In the genomic region with DNA sequence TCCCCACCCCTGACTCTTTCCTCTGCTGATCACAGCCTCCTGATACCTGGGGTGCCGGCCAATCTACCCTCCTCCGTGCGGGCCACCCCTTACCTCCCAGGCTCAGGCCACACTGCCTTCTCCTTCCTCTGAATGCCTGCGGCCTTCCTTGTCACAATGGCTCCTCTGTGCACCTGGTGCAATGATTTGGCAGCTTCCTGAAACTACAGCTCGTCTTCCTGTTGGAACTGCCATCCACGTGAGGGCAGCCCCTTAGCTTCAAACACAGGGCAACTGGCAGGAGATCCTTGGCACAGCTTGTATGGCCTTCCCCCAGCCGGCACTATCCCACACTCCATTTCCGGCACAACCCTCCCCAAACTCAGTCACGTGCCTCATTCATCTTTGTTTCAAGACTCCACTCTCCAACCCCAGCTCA, we compare ENCODE assay signal across 12 cellular contexts.
DNase-seq lines count a peak whose midpoint lies in the region; ATAC-seq lines count a peak whose summit lies in the region.
"Had no signal": no experiment of that assay in that cellular context is flagged by ENCODE, and none has a peak within 500 bp of the region (broad histone marks: within the 10 kb centered on the region; RNA-seq: fewer than 3 reads in every experiment).

No MANE protein-coding gene starts in this region.

- DNase-seq in SK-MEL-5 (ENCODE audit: low read depth, low spot score) (peak; percentile 87), left ventricle myocardium superior (no peak), sciatic nerve (ENCODE audit: low spot score) (peak; percentile 63), NCI-H2196 treated with DMSO at 0.1 percent for 48 hours (lab: John Stamatoyannopoulos, UW; ENCODE audit: unreplicated experiment) (no peak), NCI-H2171 (lab: John Stamatoyannopoulos, UW) (no peak)
- DNase-seq in activated CD4-positive, CD25-positive, alpha-beta regulatory T cell (lab: John Stamatoyannopoulos, UW) = no peak
- DNase-seq: activated CD4-positive, alpha-beta T cell treated with anti-CD3 and anti-CD28 coated beads, Interleukin-2, amount 50 U/mL, for 48 hours; GF-D8; NCI-H1092; stimulated activated CD4-positive, alpha-beta T cell treated with anti-CD3 and anti-CD28 coated beads, Interleukin-4, amount 100 ng/mL, for 4 hours had no signal

- H3K27me3 ChIP-seq in BLaER1 treated with 17β-estradiol and CSF1 and Interleukin-3, amounts not matched to agents 10 nM and 100 nM = no peaks in the 10 kb centered on the region

- H3K36me3 ChIP-seq in BLaER1 treated with 17β-estradiol and CSF1 and Interleukin-3, amounts not matched to agents 10 nM and 100 nM = no peaks in the 10 kb centered on the region

- in situ Hi-C loops in SK-MEL-5 (cut with HindIII; ENCODE audit: low pct_unique_long_range_greater_than_20kb, low sequenced_read_pairs) = no loop called here

- H3K4me3 ChIP-seq in BLaER1 treated with 17β-estradiol and CSF1 and Interleukin-3, amounts not matched to agents 10 nM and 100 nM = peak overlapping the region in 3 of 10 experiments; percentile 23 to 39 (median 32); a peak in 3 of 20 replicates

- peak overlapping the region in 10 of 11 experiments; percentile 75 to 92 (median 87); a peak in 18 of 22 replicates for H3K27ac ChIP-seq in BLaER1 treated with 17β-estradiol and CSF1 and Interleukin-3, amounts not matched to agents 10 nM and 100 nM

- ATAC-seq in left ventricle myocardium superior = peak; percentile 6
- peak; percentile 55 for ATAC-seq in sciatic nerve
- no peak for ATAC-seq in HG03378 (IDR thresholded peaks at IDR 0.05; ENCODE audit: unreplicated experiment)

- H3K9ac ChIP-seq in BLaER1 treated with 17β-estradiol and CSF1 and Interleukin-3, amounts not matched to agents 10 nM and 100 nM = peak overlapping the region in 4 of 11 experiments; percentile 18 to 81 (median 54); a peak in 5 of 22 replicates

- H4K20me1 ChIP-seq in BLaER1 treated with 17β-estradiol and CSF1 and Interleukin-3, amounts not matched to agents 10 nM and 100 nM = no peaks in the 10 kb centered on the region

- no peaks in the 10 kb centered on the region for H3K9me3 ChIP-seq in BLaER1 treated with 17β-estradiol and CSF1 and Interleukin-3, amounts not matched to agents 10 nM and 100 nM (replicated peaks in 1 of 11)

- peak overlapping the region; percentile 81 to 98 (median 91) for H3K4me2 ChIP-seq in BLaER1 treated with 17β-estradiol and CSF1 and Interleukin-3, amounts not matched to agents 10 nM and 100 nM

- peaks cover 47 to 92% (median 67%) of the 10 kb centered on the region in 10 experiments for H3K4me1 ChIP-seq in BLaER1 treated with 17β-estradiol and CSF1 and Interleukin-3, amounts not matched to agents 10 nM and 100 nM

- intact Hi-C loops in left ventricle myocardium superior (cut with micrococcal nuclease) = no loop called here
- intact Hi-C loops in sciatic nerve (cut with DNase I) = no loop called here

Comparison
In these comparisons a context has a peak if more than half of its experiments do, and no peak if none do; other contexts are left out.
1. DNase-seq: peak in SK-MEL-5 (single experiment) and sciatic nerve (single experiment); none in left ventricle myocardium superior (single experiment), NCI-H2196 treated with DMSO at 0.1 percent for 48 hours (single experiment), NCI-H2171 (single experiment) and activated CD4-positive, CD25-positive, alpha-beta regulatory T cell (0 of 4).